In the genomic region with DNA sequence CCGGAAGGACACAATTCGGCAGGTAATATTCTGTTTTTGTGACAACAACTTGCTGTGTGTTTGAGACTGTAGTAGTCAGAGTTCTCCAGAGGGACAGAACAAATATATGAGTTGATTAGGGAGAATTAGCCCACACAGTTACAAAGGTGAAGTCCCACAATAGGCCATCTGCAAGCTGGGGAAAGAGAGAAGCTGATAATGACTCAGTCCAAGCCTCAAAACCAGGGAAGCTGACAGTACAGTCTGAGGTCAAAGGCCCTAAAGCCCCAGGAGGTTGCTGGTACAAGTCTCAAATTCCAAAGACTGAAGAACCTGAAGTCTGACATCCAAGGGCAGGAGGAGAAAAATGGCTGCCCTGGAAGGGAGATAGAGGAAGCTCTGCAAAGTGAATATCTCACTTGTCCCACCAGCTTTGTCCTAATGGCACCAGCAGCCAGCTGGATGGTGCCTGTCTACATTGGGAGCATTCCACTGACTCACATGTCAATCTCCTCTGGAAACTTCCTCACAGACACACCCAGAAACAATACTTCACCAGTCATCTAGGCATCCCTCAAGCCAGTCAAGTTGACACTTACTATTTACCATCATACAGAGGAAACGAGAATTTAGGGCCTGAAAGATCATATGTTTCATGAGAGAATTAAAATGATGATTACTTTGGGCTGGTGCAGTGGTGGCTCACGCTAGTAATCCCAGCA, we compare ENCODE assay signal across 23 cellular contexts. TPM values are rescaled to one million over a fixed set of nuclear protein-coding genes. Genes with fewer than 3 reads are reported as not detected.
"Had no signal": no experiment of that assay in that cellular context is flagged by ENCODE, and none has a peak within 500 bp of the region (broad histone marks: within the 10 kb centered on the region; RNA-seq: fewer than 3 reads in every experiment).

No MANE protein-coding gene starts in this region.

- DNase-seq: activated CD4-positive, alpha-beta T cell treated with anti-CD3 and anti-CD28 coated beads for 36 hours; activated CD8-positive, alpha-beta T cell treated with anti-CD3 and anti-CD28 coated beads for 36 hours; activated effector memory CD4-positive, alpha-beta T cell treated with anti-CD3 and anti-CD28 coated beads, Interleukin-2, amount 50 U/mL, for 16 hours; activated T-cell treated with anti-CD3 and anti-CD28 coated beads, Interleukin-2, amount 50 U/mL, for 4 hours; amniotic stem cell; central memory CD4-positive, alpha-beta T cell; effector memory CD4-positive, alpha-beta T cell; heart right ventricle; left ventricle myocardium inferior; mesenchymal stem cell; occipital lobe; stimulated activated CD4-positive, alpha-beta T cell treated with anti-CD3 and anti-CD28 coated beads, Interleukin-4, amount 100 ng/mL, for 24 hours; stimulated activated naive CD4-positive, alpha-beta T cell treated with Interleukin-2 at 50 U/mL for 16 hours; substantia nigra; T-helper 2 cell; transverse colon had no signal

- ATAC-seq: activated CD4-positive, alpha-beta T cell treated with anti-CD3 and anti-CD28 coated beads for 36 hours; activated CD8-positive, alpha-beta T cell treated with anti-CD3 and anti-CD28 coated beads for 36 hours; activated naive CD4-positive, alpha-beta T cell treated with anti-CD3 and anti-CD28 coated beads, Interleukin-2, amount 50 U/mL, for 72 hours; activated T-cell treated with anti-CD3 and anti-CD28 coated beads, Interleukin-2, amount 50 U/mL, for 4 hours; gastroesophageal sphincter; heart right ventricle had no signal

- H3K27ac ChIP-seq: coronary artery, epithelial cell of prostate, gastroesophageal sphincter, heart right ventricle, left ventricle myocardium inferior, right atrium auricular region, skin epidermis, transverse colon had no signal

- H3K36me3 ChIP-seq: gastroesophageal sphincter, heart right ventricle, left ventricle myocardium inferior, right atrium auricular region, transverse colon had no signal

- H3K4me3 ChIP-seq: coronary artery, gastroesophageal sphincter, heart right ventricle, left ventricle myocardium inferior, right atrium auricular region, skin epidermis, transverse colon had no signal

- H3K27me3 ChIP-seq: gastroesophageal sphincter, heart right ventricle, right atrium auricular region, transverse colon had no signal

- H3K9me3 ChIP-seq: gastroesophageal sphincter, heart right ventricle, left ventricle myocardium inferior, right atrium auricular region, transverse colon had no signal

- H3K4me1 ChIP-seq: heart right ventricle, left ventricle myocardium inferior, right atrium auricular region had no signal

RNA-seq across cellular contexts. Expression of a gene that starts 36.3 kb away (rescaled TPM):
- total RNA-seq: activated CD4-positive, alpha-beta T cell treated with anti-CD3 and anti-CD28 coated beads for 36 hours; activated CD8-positive, alpha-beta T cell treated with anti-CD3 and anti-CD28 coated beads for 36 hours; activated naive CD4-positive, alpha-beta T cell treated with anti-CD3 and anti-CD28 coated beads, Interleukin-2, amount 50 U/mL, for 72 hours; activated T-cell treated with anti-CD3 and anti-CD28 coated beads, Interleukin-2, amount 50 U/mL, for 4 hours; heart right ventricle; left ventricle myocardium inferior; posterior vena cava; right atrium auricular region; transverse colon had no signal
- polyA plus RNA-seq: heart right ventricle had no signal
